In genomic region chr13:30443957-30444404, GRCh38 we compare ENCODE assay signal across 12 cellular contexts. TPM values are rescaled to one million over a fixed set of nuclear protein-coding genes. Genes with fewer than 3 reads are reported as not detected.
A peak's percentile ranks its signal among the peaks of the same experiment; 100 is the strongest.
DNase-seq lines count a peak whose midpoint lies in the region; ATAC-seq and TF ChIP-seq lines count a peak whose summit lies in the region.
"Had no signal": no experiment of that assay in that cellular context is flagged by ENCODE, and none has a peak within 500 bp of the region (broad histone marks: within the 10 kb centered on the region; RNA-seq: fewer than 3 reads in every experiment).

No MANE protein-coding gene starts in this region.

- no peaks in the 10 kb centered on the region for H3K36me3 Mint-ChIP-seq in naive B cell

- H3K9me3 Mint-ChIP-seq in naive B cell: no peaks in the 10 kb centered on the region
- H3K9me3 Mint-ChIP-seq: central memory CD8-positive, alpha-beta T cell had no signal

- no peaks in the 10 kb centered on the region for H3K27me3 Mint-ChIP-seq in naive B cell
- H3K27me3 Mint-ChIP-seq: central memory CD8-positive, alpha-beta T cell had no signal

- peak overlapping the region; percentile 73 to 96 (median 84) for H3K4me3 Mint-ChIP-seq in naive B cell
- H3K4me3 Mint-ChIP-seq: central memory CD8-positive, alpha-beta T cell had no signal

- peaks cover 49 to 81% (median 66%) of the 10 kb centered on the region in 3 donors for H3K4me1 Mint-ChIP-seq in naive B cell

- peak; percentile 39 for ATAC-seq in GM21526 (IDR thresholded peaks at IDR 0.05; ENCODE audit: low FRiP score, unreplicated experiment)
- peak; percentile 44 for ATAC-seq in HG03342 (IDR thresholded peaks at IDR 0.05; ENCODE audit: unreplicated experiment)
- ATAC-seq in naive B cell (ENCODE audit: low read depth in 2 of 2): peak; percentile 75 to 81

- DNase-seq in naive B cell: peak; percentile 77
- no peak for DNase-seq in NCI-H82 treated with DMSO at 0.1 percent for 48 hours (lab: John Stamatoyannopoulos, UW; ENCODE audit: unreplicated experiment)
- no peak for DNase-seq in NCI-H2081 (lab: John Stamatoyannopoulos, UW)
- no peak for DNase-seq in HCEC 1CT
- DNase-seq in SK-N-DZ (ENCODE audit: low spot score): no peak
- DNase-seq: H7; NCI-H2029 treated with DMSO at 0.1 percent for 48 hours; stimulated activated naive CD4-positive, alpha-beta T cell had no signal

- peak; percentile 48 for TF ChIP-seq POLR2A in GM18526 (IDR thresholded peaks at IDR 0.05; ENCODE audit: extremely low read depth, insufficient read length)

- H3K27ac Mint-ChIP-seq in naive B cell: peak overlapping the region; percentile 79 to 97 (median 94)

RNA-seq across cellular contexts. Expression of gene UBE2L5, which starts 21.7 kb away (rescaled TPM):
- polyA plus RNA-seq in naive B cell (ENCODE audit: low read depth in 6 of 6): under 1 TPM in 2 of 6 donors, not detected in 4; 0.19 to 0.31 TPM
- polyA plus RNA-seq in SK-N-DZ (2014; cell fraction: cytosol; rRNA removed): not detected in 2 replicates
- not detected in 2 replicates for polyA plus RNA-seq in SK-N-DZ (2014; cell fraction: nucleus; rRNA removed)

RNA-seq across cellular contexts. Expression of gene HMGB1, which starts 21.8 kb away (rescaled TPM):
- 100 to 1,000 TPM; 649 to 840 (median 792) TPM for polyA plus RNA-seq in naive B cell (ENCODE audit: low read depth in 6 of 6)
- polyA plus RNA-seq in SK-N-DZ (2014; cell fraction: cytosol; rRNA removed): 1,342 and 1,760 TPM in 2 replicates
- 947 and 1,128 TPM in 2 replicates for polyA plus RNA-seq in SK-N-DZ (2014; cell fraction: nucleus; rRNA removed)
